18 cellular contexts compared by ENCODE assay signal in genomic region chr19:34994286-34994642, GRCh38. TPM values are rescaled to one million over a fixed set of nuclear protein-coding genes. Genes with fewer than 3 reads are reported as not detected.
DNase-seq lines count a peak whose midpoint lies in the region; ATAC-seq and TF ChIP-seq lines count a peak whose summit lies in the region.
"Had no signal": no experiment of that assay in that cellular context is flagged by ENCODE, and none has a peak within 500 bp of the region (broad histone marks: within the 10 kb centered on the region; RNA-seq: fewer than 3 reads in every experiment).

No MANE protein-coding gene starts in this region.

- peak overlapping the region in 1 of 2 donors; percentile 48 for H3K9ac ChIP-seq in mucosa of rectum (ENCODE audit: low read depth in 1 of 2, low read length in 2 of 2)
- H3K9ac ChIP-seq: KMS-11 had no signal

- peak overlapping the region; percentile 2 for H3K27ac Mint-ChIP-seq in Caco-2 (ENCODE audit: unreplicated experiment)
- peak overlapping the region; percentile 75 for H3K27ac Mint-ChIP-seq in stimulated activated effector memory CD8-positive, alpha-beta T cell treated with anti-CD3 and anti-CD28 coated beads, Interleukin-12 subunit alpha, Interleukin-12 subunit beta, amount 100 ng/mL, for 72 hours
- H3K27ac Mint-ChIP-seq: brain had no signal

- in situ Hi-C loops in HAP-1 (cut with MboI; ENCODE audit: low sequenced_read_pairs) = no loop called here

- H3K9me3 ChIP-seq in Caco-2 (no peaks in the 10 kb centered on the region), body of pancreas (no peaks in the 10 kb centered on the region), mucosa of rectum (ENCODE audit: control insufficient read depth in 2 of 2, low read length in 2 of 2) (no peaks in the 10 kb centered on the region), HAP-1 (no peaks in the 10 kb centered on the region)
- H3K9me3 ChIP-seq: vagina had no signal

- H3K4me3 ChIP-seq in Caco-2 (ENCODE audit: low read depth, low read length) (no peak overlapping the region), body of pancreas (no peak overlapping the region), mucosa of rectum (ENCODE audit: low read length in 2 of 2) (no peak overlapping the region), HAP-1 (no peak overlapping the region)
- H3K4me3 ChIP-seq: skin epidermis, vagina had no signal

- H3K4me1 Mint-ChIP-seq in Caco-2 (ENCODE audit: low read depth, unreplicated experiment) = peaks cover 28% of the 10 kb centered on the region
- H3K4me1 Mint-ChIP-seq in stimulated activated effector memory CD8-positive, alpha-beta T cell treated with anti-CD3 and anti-CD28 coated beads, Interleukin-12 subunit alpha, Interleukin-12 subunit beta, amount 100 ng/mL, for 72 hours = peaks cover 56% of the 10 kb centered on the region

- POLR2A ChIA-PET in Caco-2 (lab: Charles Lee) = interaction anchor here (0.6 to 1.9 kb wide), 2 partner anchors 12 to 963 kb away, joined by 3 to 14 read pairs; no protein-coding TSS in a partner anchor

- no peak for ATAC-seq in body of pancreas
- no peak for ATAC-seq in stimulated activated effector memory CD8-positive, alpha-beta T cell treated with anti-CD3 and anti-CD28 coated beads, Interleukin-12 subunit alpha, Interleukin-12 subunit beta, amount 100 ng/mL, for 72 hours
- ATAC-seq in HG03095 (IDR thresholded peaks at IDR 0.05; ENCODE audit: unreplicated experiment) = no peak

- H3K36me3 ChIP-seq in Caco-2 (ENCODE audit: control insufficient read depth, insufficient read depth, low read length) = no peaks in the 10 kb centered on the region
- no peaks in the 10 kb centered on the region for H3K36me3 ChIP-seq in body of pancreas (replicated peaks in 1 of 2; ENCODE audit: insufficient read depth in 1 of 2, low read depth in 2 of 2)
- H3K36me3 ChIP-seq in mucosa of rectum (ENCODE audit: control insufficient read depth in 2 of 2, insufficient read depth in 2 of 2, low read length in 2 of 2) = no peaks in the 10 kb centered on the region
- H3K36me3 ChIP-seq in HAP-1 (replicated peaks) = no peaks in the 10 kb centered on the region
- H3K36me3 ChIP-seq: vagina had no signal

- no peak overlapping the region for H3K4me3 Mint-ChIP-seq in Caco-2 (ENCODE audit: unreplicated experiment)
- no peak overlapping the region for H3K4me3 Mint-ChIP-seq in stimulated activated effector memory CD8-positive, alpha-beta T cell treated with anti-CD3 and anti-CD28 coated beads, Interleukin-12 subunit alpha, Interleukin-12 subunit beta, amount 100 ng/mL, for 72 hours
- H3K4me3 Mint-ChIP-seq: activated naive CD4-positive, alpha-beta T cell treated with anti-CD3 and anti-CD28 coated beads, Interleukin-2, amount 10 ng/mL, durations not matched to agents 7 days and 5 days; brain; neural crest cell had no signal

- no TSS peak for BruUV-seq in Caco-2 (replicated peaks; lab: Mats Ljungman, UMichigan)

- H3K36me3 Mint-ChIP-seq in Caco-2 (ENCODE audit: insufficient read depth, unreplicated experiment) = no peaks in the 10 kb centered on the region
- H3K36me3 Mint-ChIP-seq in stimulated activated effector memory CD8-positive, alpha-beta T cell treated with anti-CD3 and anti-CD28 coated beads, Interleukin-12 subunit alpha, Interleukin-12 subunit beta, amount 100 ng/mL, for 72 hours = peaks cover 18% of the 10 kb centered on the region
- H3K36me3 Mint-ChIP-seq: brain had no signal

- H3K9me3 Mint-ChIP-seq in Caco-2 (ENCODE audit: unreplicated experiment) = no peaks in the 10 kb centered on the region
- H3K9me3 Mint-ChIP-seq in stimulated activated effector memory CD8-positive, alpha-beta T cell treated with anti-CD3 and anti-CD28 coated beads, Interleukin-12 subunit alpha, Interleukin-12 subunit beta, amount 100 ng/mL, for 72 hours = no peaks in the 10 kb centered on the region
- H3K9me3 Mint-ChIP-seq: brain, neural crest cell had no signal

- intact Hi-C loops in Caco-2 (cut with micrococcal nuclease; ENCODE audit: unreplicated experiment) = no loop called here
- intact Hi-C loops in body of pancreas (cut with DNase I) = no loop called here

- TF ChIP-seq CTCF in Caco-2 (IDR thresholded peaks at IDR 0.05; ENCODE audit: insufficient read depth in 1 of 2, low read depth in 1 of 2, low read length in 1 of 2, severe bottlenecking in 1 of 2, unreplicated experiment in 1 of 2) (no peak), body of pancreas (IDR thresholded peaks at IDR 0.05) (no peak)

- no peaks in the 10 kb centered on the region for H3K27me3 Mint-ChIP-seq in Caco-2 (ENCODE audit: insufficient read depth, unreplicated experiment)

- H3K27ac ChIP-seq in body of pancreas = peak overlapping the region; percentile 33 to 72 (median 64)
- peak overlapping the region; percentile 64 to 74 for H3K27ac ChIP-seq in mucosa of rectum (ENCODE audit: low read depth in 2 of 2, low read length in 2 of 2)
- H3K27ac ChIP-seq: HL-60, KMS-11 had no signal

- H3K27me3 ChIP-seq in Caco-2 (replicated peaks; ENCODE audit: control insufficient read depth, insufficient read depth, low read length) (no peaks in the 10 kb centered on the region), body of pancreas (no peaks in the 10 kb centered on the region), mucosa of rectum (ENCODE audit: control insufficient read depth in 2 of 2, insufficient read depth in 2 of 2, low read length in 2 of 2) (no peaks in the 10 kb centered on the region), HAP-1 (ENCODE audit: low read depth) (0 out of 2 replicates have a peak, but pooled peaks cover 2% of the 10 kb centered on the region)
- H3K27me3 ChIP-seq: vagina had no signal

- H3K4me1 ChIP-seq in Caco-2 (peaks cover 30% of the 10 kb centered on the region), body of pancreas (peaks cover 31% of the 10 kb centered on the region), mucosa of rectum (ENCODE audit: control insufficient read depth in 2 of 2, insufficient read depth in 2 of 2, low read length in 2 of 2) (peaks cover 27% of the 10 kb centered on the region in 2 donors), HAP-1 (0 out of 2 replicates have a peak, but pooled peaks cover 3% of the 10 kb centered on the region)

- 77 to 78% methylated on average over 9 of the region's 9 CpGs for WGBS in body of pancreas, 2 donors

- no peak for TF ChIP-seq POLR2A in body of pancreas (IDR thresholded peaks at IDR 0.05)

- CTCF ChIA-PET in Caco-2 (lab: Charles Lee) = interaction anchor here (1.7 kb wide), 1 partner anchor 12 kb away, joined by 6 read pairs; no protein-coding TSS in a partner anchor

- DNase-seq in Caco-2 (no peak), body of pancreas (no peak), HAP-1 (ENCODE audit: low spot score in 2 of 2) (no peak), DMS79 treated with DMSO at 0.1 percent for 48 hours (lab: John Stamatoyannopoulos, UW) (no peak)
- no peak for DNase-seq in stimulated activated effector memory CD8-positive, alpha-beta T cell treated with anti-CD3 and anti-CD28 coated beads, Interleukin-12 subunit alpha, Interleukin-12 subunit beta, amount 100 ng/mL, for 72 hours (ENCODE audit: low spot score in 2 of 2)
- DNase-seq in activated CD8-positive, alpha-beta memory T cell treated with anti-CD3 and anti-CD28 coated beads, Interleukin-2, amount 50 U/mL, for 4 hours = no peak
- DNase-seq: activated CD4-positive, CD25-positive, alpha-beta regulatory T cell treated with anti-CD3 and anti-CD28 coated beads, Interleukin-2, amount 50 U/mL, for 72 hours; activated naive CD4-positive, alpha-beta T cell treated with anti-CD3 and anti-CD28 coated beads, Interleukin-2, amount 10 ng/mL, durations not matched to agents 7 days and 5 days; NCI-H226; T-helper 2 cell had no signal

RNA-seq across cellular contexts. Expression of gene GRAMD1A, which starts 5.9 kb away (rescaled TPM):
- total RNA-seq in Caco-2 (2022) (110 and 132 TPM in 2 replicates), body of pancreas (10 to 100 TPM; 90.8 to 94.9 TPM)

RNA-seq across cellular contexts. Expression of gene ZNF792, which starts 30.2 kb away (rescaled TPM):
- total RNA-seq in Caco-2 (2022) (4.5 and 5.6 TPM in 2 replicates), body of pancreas (1 to 10 TPM; 4.0 to 7.0 TPM)

RNA-seq across cellular contexts. Expression of gene SCN1B, which starts 36.0 kb away (rescaled TPM):
- total RNA-seq in Caco-2 (2022) (1.7 and 1.9 TPM in 2 replicates), body of pancreas (10 to 100 TPM in 1 of 2 donors, 1 to 10 TPM in 1; 2.3 to 23.6 TPM)

RNA-seq across cellular contexts. Expression of gene HPN, which starts 47.3 kb away (rescaled TPM):
- total RNA-seq in Caco-2 (2022) (20.8 and 21.1 TPM in 2 replicates), body of pancreas (100 to 1,000 TPM; 135 to 289 TPM)
- total RNA-seq: vagina had no signal
